Comparison of ENCODE assay signal across 1 cellular context in the genomic region with DNA sequence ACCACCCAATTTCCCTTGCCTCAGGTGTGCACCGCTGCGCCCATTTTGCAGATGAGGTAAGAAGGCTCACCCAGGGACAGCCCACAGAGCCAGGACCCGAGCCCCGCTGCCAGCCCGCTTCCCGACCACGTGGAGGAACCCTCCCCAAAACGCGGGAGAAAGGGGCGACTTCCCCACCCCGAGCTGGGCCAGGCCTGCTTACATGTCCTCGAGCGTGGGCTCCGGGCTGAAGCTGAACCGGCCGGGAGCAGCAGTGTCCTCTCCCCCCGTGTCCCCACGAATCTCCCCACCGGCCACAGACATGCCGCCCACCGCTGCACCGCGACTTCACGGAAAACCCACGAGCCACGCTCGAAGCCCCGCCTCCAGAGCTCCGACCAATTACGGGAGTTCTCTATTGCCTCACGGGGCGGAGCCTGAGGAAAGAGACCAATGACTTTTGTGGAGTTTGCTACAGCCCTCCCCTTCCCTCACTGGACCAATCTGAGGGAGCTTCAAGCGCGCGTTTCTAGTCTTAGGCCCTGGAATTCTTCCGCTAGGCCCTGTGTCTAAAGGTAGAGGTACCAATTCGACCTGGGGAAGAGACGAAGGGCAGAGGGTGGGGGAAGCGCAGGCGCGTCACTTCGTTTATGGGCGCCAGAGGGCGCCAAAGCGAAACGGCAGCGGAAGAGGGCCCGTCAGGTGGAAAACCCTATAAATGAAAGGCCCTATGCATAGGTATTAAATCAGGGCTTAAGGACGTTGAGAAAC.
TF ChIP-seq lines count a peak whose summit lies in the region.

A gene (minus strand): TSS at position 353 of the 750 bp plus-strand sequence. CDS start 50 bp downstream, at position 303.

TF ChIP-seq in GM12878, 131 proteins besides CTCF, POLR2A, EP300 and RAD21 (continued from another document and continues in another):
- TF ChIP-seq, protein P1, sequence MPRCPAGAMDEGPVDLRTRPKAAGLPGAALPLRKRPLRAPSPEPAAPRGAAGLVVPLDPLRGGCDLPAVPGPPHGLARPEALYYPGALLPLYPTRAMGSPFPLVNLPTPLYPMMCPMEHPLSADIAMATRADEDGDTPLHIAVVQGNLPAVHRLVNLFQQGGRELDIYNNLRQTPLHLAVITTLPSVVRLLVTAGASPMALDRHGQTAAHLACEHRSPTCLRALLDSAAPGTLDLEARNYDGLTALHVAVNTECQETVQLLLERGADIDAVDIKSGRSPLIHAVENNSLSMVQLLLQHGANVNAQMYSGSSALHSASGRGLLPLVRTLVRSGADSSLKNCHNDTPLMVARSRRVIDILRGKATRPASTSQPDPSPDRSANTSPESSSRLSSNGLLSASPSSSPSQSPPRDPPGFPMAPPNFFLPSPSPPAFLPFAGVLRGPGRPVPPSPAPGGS (IDR thresholded peaks at IDR 0.05; ENCODE audit: borderline replicate concordance, insufficient read depth, low read depth, low read length, poor library complexity, severe bottlenecking), result no peak
- TF ChIP-seq, protein P2, sequence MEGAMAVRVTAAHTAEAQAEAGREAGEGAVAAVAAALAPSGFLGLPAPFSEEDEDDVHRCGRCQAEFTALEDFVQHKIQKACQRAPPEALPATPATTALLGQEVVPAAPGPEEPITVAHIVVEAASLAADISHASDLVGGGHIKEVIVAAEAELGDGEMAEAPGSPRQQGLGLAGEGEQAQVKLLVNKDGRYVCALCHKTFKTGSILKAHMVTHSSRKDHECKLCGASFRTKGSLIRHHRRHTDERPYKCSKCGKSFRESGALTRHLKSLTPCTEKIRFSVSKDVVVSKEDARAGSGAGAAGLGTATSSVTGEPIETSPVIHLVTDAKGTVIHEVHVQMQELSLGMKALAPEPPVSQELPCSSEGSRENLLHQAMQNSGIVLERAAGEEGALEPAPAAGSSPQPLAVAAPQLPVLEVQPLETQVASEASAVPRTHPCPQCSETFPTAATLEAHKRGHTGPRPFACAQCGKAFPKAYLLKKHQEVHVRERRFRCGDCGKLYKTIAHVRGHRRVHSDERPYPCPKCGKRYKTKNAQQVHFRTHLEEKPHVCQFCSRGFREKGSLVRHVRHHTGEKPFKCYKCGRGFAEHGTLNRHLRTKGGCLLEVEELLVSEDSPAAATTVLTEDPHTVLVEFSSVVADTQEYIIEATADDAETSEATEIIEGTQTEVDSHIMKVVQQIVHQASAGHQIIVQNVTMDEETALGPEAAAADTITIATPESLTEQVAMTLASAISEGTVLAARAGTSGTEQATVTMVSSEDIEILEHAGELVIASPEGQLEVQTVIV (IDR thresholded peaks at IDR 0.05; ENCODE audit: borderline replicate concordance, partially characterized antibody), result peak; percentile 32
- TF ChIP-seq BHLHE40 (IDR thresholded peaks at IDR 0.05; ENCODE audit: borderline replicate concordance in 1 of 2, low read depth in 2 of 2, low read length in 1 of 2) (peak; percentile 6 to 53; a peak in 2 of 4 replicates), NR2C1 (IDR thresholded peaks at IDR 0.05) (no peak), CBX3 (IDR thresholded peaks at IDR 0.05; ENCODE audit: borderline replicate concordance, low read depth) (no peak), NRF1 (conservative IDR thresholded peaks at IDR 0.05; ENCODE audit: low read depth, low read length) (0 out of 2 replicates have a peak, but pooled peaks have one; percentile 32), RUNX3 (IDR thresholded peaks at IDR 0.05; ENCODE audit: low read length) (peak; percentile 39), JUND (IDR thresholded peaks at IDR 0.05; ENCODE audit: low read depth, low read length) (0 out of 2 replicates have a peak, but pooled peaks have one; percentile 3), MEF2A (IDR thresholded peaks at IDR 0.05; ENCODE audit: insufficient read depth, low read depth, low read length) (0 out of 2 replicates have a peak, but pooled peaks have one; percentile 23), YY1 (IDR thresholded peaks at IDR 0.05; ENCODE audit: low read depth, low read length) (peak; percentile 64; the same call in 1 of the 2 replicates), HCFC1 (IDR thresholded peaks at IDR 0.05; ENCODE audit: low read length) (peak; percentile 22; the same call in 1 of the 2 replicates), SREBF2 (IDR thresholded peaks at IDR 0.05; ENCODE audit: low read length) (no peak), STAT1 (conservative IDR thresholded peaks at IDR 0.05) (no peak), NBN (IDR thresholded peaks at IDR 0.05) (0 out of 2 replicates have a peak, but pooled peaks have one; percentile 85), SREBF1 (IDR thresholded peaks at IDR 0.05; ENCODE audit: low read length) (no peak), YBX1 (IDR thresholded peaks at IDR 0.05) (no peak), CBFB (IDR thresholded peaks at IDR 0.05; ENCODE audit: low read depth) (peak; percentile 60), MXI1 (IDR thresholded peaks at IDR 0.05; ENCODE audit: low read depth, low read length) (peak; percentile 93), RFX5 (IDR thresholded peaks at IDR 0.05; ENCODE audit: low read depth, low read length) (peak; percentile 83), LARP7 (IDR thresholded peaks at IDR 0.05) (peak; percentile 62; the same call in 1 of the 2 replicates), SMARCA5 (IDR thresholded peaks at IDR 0.05) (peak; percentile 73), CREB1 (IDR thresholded peaks at IDR 0.05; ENCODE audit: low read depth) (peak; percentile 65), NR2F1 (conservative IDR thresholded peaks at IDR 0.05) (peak; percentile 63), RELA (IDR thresholded peaks at IDR 0.05; ENCODE audit: borderline replicate concordance, partially characterized antibody) (peak; percentile 18), MTA3 (IDR thresholded peaks at IDR 0.05; ENCODE audit: borderline replicate concordance, low read length) (no peak), TAF1 (IDR thresholded peaks at IDR 0.05; ENCODE audit: borderline replicate concordance, low read depth, low read length) (peak; percentile 88), ZNF622 (IDR thresholded peaks at IDR 0.05) (no peak), BACH1 (IDR thresholded peaks at IDR 0.05; ENCODE audit: borderline replicate concordance) (peak; percentile 94), BMI1 (IDR thresholded peaks at IDR 0.05; ENCODE audit: borderline replicate concordance) (no peak), TBL1XR1 (IDR thresholded peaks at IDR 0.05; ENCODE audit: low read depth, low read length) (no peak), RAD51 (IDR thresholded peaks at IDR 0.05) (0 out of 2 replicates have a peak, but pooled peaks have one; percentile 8), MYC (IDR thresholded peaks at IDR 0.05; ENCODE audit: insufficient read depth, insufficient read length, insufficient replicate concordance, low read length, severe bottlenecking) (no peak), DPF2 (IDR thresholded peaks at IDR 0.05) (peak; percentile 40; the same call in 1 of the 2 replicates), POU2F2 (IDR thresholded peaks at IDR 0.05; ENCODE audit: borderline replicate concordance, low read depth, low read length) (peak; percentile 81; the same call in 1 of the 3 replicates), ATF7 (IDR thresholded peaks at IDR 0.05; ENCODE audit: low read depth) (peak; percentile 90), HDAC2 (IDR thresholded peaks at IDR 0.05) (no peak), ZZZ3 (IDR thresholded peaks at IDR 0.05; ENCODE audit: control insufficient read depth, insufficient read length, low read depth) (no peak), CREM (IDR thresholded peaks at IDR 0.05; ENCODE audit: low read depth) (peak; percentile 84)
- TF ChIP-seq, protein P3, sequence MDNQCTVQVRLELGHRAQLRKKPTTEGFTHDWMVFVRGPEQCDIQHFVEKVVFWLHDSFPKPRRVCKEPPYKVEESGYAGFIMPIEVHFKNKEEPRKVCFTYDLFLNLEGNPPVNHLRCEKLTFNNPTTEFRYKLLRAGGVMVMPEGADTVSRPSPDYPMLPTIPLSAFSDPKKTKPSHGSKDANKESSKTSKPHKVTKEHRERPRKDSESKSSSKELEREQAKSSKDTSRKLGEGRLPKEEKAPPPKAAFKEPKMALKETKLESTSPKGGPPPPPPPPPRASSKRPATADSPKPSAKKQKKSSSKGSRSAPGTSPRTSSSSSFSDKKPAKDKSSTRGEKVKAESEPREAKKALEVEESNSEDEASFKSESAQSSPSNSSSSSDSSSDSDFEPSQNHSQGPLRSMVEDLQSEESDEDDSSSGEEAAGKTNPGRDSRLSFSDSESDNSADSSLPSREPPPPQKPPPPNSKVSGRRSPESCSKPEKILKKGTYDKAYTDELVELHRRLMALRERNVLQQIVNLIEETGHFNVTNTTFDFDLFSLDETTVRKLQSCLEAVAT (IDR thresholded peaks at IDR 0.05), result no peak
- TF ChIP-seq, protein P4, sequence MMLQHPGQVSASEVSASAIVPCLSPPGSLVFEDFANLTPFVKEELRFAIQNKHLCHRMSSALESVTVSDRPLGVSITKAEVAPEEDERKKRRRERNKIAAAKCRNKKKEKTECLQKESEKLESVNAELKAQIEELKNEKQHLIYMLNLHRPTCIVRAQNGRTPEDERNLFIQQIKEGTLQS (IDR thresholded peaks at IDR 0.05; ENCODE audit: borderline replicate concordance, extremely low read depth, low read depth, low read length), result peak; percentile 7; the same call in 1 of the 2 replicates
- TF ChIP-seq, protein P5, sequence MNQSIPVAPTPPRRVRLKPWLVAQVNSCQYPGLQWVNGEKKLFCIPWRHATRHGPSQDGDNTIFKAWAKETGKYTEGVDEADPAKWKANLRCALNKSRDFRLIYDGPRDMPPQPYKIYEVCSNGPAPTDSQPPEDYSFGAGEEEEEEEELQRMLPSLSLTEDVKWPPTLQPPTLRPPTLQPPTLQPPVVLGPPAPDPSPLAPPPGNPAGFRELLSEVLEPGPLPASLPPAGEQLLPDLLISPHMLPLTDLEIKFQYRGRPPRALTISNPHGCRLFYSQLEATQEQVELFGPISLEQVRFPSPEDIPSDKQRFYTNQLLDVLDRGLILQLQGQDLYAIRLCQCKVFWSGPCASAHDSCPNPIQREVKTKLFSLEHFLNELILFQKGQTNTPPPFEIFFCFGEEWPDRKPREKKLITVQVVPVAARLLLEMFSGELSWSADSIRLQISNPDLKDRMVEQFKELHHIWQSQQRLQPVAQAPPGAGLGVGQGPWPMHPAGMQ (IDR thresholded peaks at IDR 0.05; ENCODE audit: borderline replicate concordance), result no peak
- TF ChIP-seq, protein P6, sequence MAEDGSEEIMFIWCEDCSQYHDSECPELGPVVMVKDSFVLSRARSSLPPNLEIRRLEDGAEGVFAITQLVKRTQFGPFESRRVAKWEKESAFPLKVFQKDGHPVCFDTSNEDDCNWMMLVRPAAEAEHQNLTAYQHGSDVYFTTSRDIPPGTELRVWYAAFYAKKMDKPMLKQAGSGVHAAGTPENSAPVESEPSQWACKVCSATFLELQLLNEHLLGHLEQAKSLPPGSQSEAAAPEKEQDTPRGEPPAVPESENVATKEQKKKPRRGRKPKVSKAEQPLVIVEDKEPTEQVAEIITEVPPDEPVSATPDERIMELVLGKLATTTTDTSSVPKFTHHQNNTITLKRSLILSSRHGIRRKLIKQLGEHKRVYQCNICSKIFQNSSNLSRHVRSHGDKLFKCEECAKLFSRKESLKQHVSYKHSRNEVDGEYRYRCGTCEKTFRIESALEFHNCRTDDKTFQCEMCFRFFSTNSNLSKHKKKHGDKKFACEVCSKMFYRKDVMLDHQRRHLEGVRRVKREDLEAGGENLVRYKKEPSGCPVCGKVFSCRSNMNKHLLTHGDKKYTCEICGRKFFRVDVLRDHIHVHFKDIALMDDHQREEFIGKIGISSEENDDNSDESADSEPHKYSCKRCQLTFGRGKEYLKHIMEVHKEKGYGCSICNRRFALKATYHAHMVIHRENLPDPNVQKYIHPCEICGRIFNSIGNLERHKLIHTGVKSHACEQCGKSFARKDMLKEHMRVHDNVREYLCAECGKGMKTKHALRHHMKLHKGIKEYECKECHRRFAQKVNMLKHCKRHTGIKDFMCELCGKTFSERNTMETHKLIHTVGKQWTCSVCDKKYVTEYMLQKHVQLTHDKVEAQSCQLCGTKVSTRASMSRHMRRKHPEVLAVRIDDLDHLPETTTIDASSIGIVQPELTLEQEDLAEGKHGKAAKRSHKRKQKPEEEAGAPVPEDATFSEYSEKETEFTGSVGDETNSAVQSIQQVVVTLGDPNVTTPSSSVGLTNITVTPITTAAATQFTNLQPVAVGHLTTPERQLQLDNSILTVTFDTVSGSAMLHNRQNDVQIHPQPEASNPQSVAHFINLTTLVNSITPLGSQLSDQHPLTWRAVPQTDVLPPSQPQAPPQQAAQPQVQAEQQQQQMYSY (CRISPR knock-in tag; IDR thresholded peaks at IDR 0.05), result no peak
- TF ChIP-seq, protein P7, sequence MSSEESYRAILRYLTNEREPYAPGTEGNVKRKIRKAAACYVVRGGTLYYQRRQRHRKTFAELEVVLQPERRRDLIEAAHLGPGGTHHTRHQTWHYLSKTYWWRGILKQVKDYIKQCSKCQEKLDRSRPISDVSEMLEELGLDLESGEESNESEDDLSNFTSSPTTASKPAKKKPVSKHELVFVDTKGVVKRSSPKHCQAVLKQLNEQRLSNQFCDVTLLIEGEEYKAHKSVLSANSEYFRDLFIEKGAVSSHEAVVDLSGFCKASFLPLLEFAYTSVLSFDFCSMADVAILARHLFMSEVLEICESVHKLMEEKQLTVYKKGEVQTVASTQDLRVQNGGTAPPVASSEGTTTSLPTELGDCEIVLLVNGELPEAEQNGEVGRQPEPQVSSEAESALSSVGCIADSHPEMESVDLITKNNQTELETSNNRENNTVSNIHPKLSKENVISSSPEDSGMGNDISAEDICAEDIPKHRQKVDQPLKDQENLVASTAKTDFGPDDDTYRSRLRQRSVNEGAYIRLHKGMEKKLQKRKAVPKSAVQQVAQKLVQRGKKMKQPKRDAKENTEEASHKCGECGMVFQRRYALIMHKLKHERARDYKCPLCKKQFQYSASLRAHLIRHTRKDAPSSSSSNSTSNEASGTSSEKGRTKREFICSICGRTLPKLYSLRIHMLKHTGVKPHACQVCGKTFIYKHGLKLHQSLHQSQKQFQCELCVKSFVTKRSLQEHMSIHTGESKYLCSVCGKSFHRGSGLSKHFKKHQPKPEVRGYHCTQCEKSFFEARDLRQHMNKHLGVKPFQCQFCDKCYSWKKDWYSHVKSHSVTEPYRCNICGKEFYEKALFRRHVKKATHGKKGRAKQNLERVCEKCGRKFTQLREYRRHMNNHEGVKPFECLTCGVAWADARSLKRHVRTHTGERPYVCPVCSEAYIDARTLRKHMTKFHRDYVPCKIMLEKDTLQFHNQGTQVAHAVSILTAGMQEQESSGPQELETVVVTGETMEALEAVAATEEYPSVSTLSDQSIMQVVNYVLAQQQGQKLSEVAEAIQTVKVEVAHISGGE (CRISPR knock-in tag; IDR thresholded peaks at IDR 0.05), result no peak
